ENCODE assay signal across 11 cellular contexts in the genomic region with DNA sequence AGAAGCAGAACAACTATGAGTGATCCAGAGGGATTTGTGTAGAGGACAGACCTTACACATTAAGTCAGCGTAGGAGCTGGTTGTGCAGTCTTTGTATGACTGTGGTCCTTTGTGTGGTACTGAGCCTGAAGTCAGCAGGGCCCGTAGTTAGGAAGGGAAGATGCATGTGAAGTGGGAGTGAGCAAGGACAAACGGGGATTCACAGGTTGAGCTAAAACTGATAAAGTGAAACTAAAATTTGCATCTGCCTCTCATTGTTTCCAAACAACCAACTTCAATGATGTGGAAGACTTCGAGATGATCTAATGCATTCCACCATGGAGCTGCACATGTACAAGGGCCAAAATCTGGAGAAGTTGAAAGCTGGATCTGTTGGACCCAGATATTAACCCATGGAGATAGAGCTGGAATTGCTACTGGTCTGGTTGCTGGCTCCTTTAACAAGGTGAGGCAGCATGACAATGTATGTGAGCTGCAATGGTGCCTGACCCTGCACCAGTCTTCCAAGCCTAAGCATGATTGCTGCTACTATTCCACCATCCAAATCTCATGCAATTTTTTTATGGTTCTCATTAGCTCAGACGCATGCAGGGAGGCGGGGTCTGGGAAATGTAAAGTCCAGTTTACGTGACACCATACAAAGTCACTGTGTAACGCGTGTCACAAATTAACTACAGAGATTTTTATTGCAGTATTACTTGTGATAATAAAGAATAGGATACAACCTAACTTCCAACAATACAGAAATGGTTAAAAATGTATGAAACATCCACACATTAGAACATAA. TPM values are rescaled to one million over a fixed set of nuclear protein-coding genes. Genes with fewer than 3 reads are reported as not detected.
DNase-seq lines count a peak whose midpoint lies in the region; ATAC-seq and TF ChIP-seq lines count a peak whose summit lies in the region.
"Had no signal": no experiment of that assay in that cellular context is flagged by ENCODE, and none has a peak within 500 bp of the region (broad histone marks: within the 10 kb centered on the region; RNA-seq: fewer than 3 reads in every experiment).

No MANE protein-coding gene starts in this region.

- peaks cover 0 to 6% (median 5%) of the 10 kb centered on the region in 9 donors for H3K4me1 ChIP-seq in heart right ventricle

- no peaks in the 10 kb centered on the region for H3K27me3 ChIP-seq in heart right ventricle

- no peak overlapping the region for H3K27ac ChIP-seq in heart right ventricle

- no peaks in the 10 kb centered on the region for H3K9me3 ChIP-seq in heart right ventricle

- 86 to 95% methylated on average over 9 of the region's 9 CpGs for WGBS in heart right ventricle, 2 donors

- H3K4me3 Mint-ChIP-seq in stimulated activated naive CD8-positive, alpha-beta T cell treated with anti-CD3 and anti-CD28 coated beads, Interleukin-15, amount 100 ng/mL, for 72 hours = no peak overlapping the region
- H3K4me3 Mint-ChIP-seq: activated naive CD4-positive, alpha-beta T cell treated with anti-CD3 and anti-CD28 coated beads, Interleukin-2, amount 50 U/mL, for 24 hours; natural killer cell had no signal

- intact Hi-C loops in heart right ventricle (cut with DNase I) = no loop called here
- intact Hi-C loops in posterior vena cava (cut with DNase I) = no loop called here

- TF ChIP-seq CTCF in heart right ventricle (IDR thresholded peaks at IDR 0.05) = no peak

- H3K9me3 Mint-ChIP-seq in stimulated activated naive CD8-positive, alpha-beta T cell treated with anti-CD3 and anti-CD28 coated beads, Interleukin-15, amount 100 ng/mL, for 72 hours = peaks cover 0 to 3% of the 10 kb centered on the region in 2 donors
- H3K9me3 Mint-ChIP-seq: activated naive CD4-positive, alpha-beta T cell treated with anti-CD3 and anti-CD28 coated beads, Interleukin-2, amount 50 U/mL, for 24 hours; natural killer cell had no signal

- H3K4me3 ChIP-seq in heart right ventricle = no peak overlapping the region

- peaks cover 12% of the 10 kb centered on the region for H3K4me1 Mint-ChIP-seq in stimulated activated naive CD8-positive, alpha-beta T cell treated with anti-CD3 and anti-CD28 coated beads, Interleukin-15, amount 100 ng/mL, for 72 hours

- DNase-seq in stimulated activated naive CD8-positive, alpha-beta T cell treated with anti-CD3 and anti-CD28 coated beads, Interleukin-15, Interleukin-2, amounts not matched to agents 100 U/mL and 50 U/mL, for 24 hours = no peak
- DNase-seq in stimulated activated naive CD8-positive, alpha-beta T cell treated with anti-CD3 and anti-CD28 coated beads, Interleukin-15, amount 100 ng/mL, for 72 hours = no peak
- DNase-seq in heart right ventricle (no peak), NCI-H187 (lab: John Stamatoyannopoulos, UW) (no peak), erythroblast (lab: John Stamatoyannopoulos, UW) (no peak), posterior vena cava (ENCODE audit: low spot score) (no peak)
- DNase-seq: natural killer cell, NCI-H1092 had no signal

- H3K27me3 Mint-ChIP-seq in stimulated activated naive CD8-positive, alpha-beta T cell treated with anti-CD3 and anti-CD28 coated beads, Interleukin-15, amount 100 ng/mL, for 72 hours = no peaks in the 10 kb centered on the region

- no peak overlapping the region for H3K27ac Mint-ChIP-seq in stimulated activated naive CD8-positive, alpha-beta T cell treated with anti-CD3 and anti-CD28 coated beads, Interleukin-15, amount 100 ng/mL, for 72 hours
- H3K27ac Mint-ChIP-seq: activated naive CD4-positive, alpha-beta T cell treated with anti-CD3 and anti-CD28 coated beads, Interleukin-2, amount 50 U/mL, for 24 hours; natural killer cell had no signal

- H3K36me3 ChIP-seq in heart right ventricle = no peaks in the 10 kb centered on the region

- peak; percentile 77 for ATAC-seq in stimulated activated naive CD8-positive, alpha-beta T cell treated with anti-CD3 and anti-CD28 coated beads, Interleukin-15, Interleukin-2, amounts not matched to agents 100 U/mL and 50 U/mL, for 24 hours
- ATAC-seq in stimulated activated naive CD8-positive, alpha-beta T cell treated with anti-CD3 and anti-CD28 coated beads, Interleukin-15, amount 100 ng/mL, for 72 hours = no peak
- peak; percentile 65 for ATAC-seq in GM21576 (IDR thresholded peaks at IDR 0.05; ENCODE audit: unreplicated experiment)
- ATAC-seq in HG03432 (IDR thresholded peaks at IDR 0.05; ENCODE audit: unreplicated experiment) = peak; percentile 76
- no peak for ATAC-seq in heart right ventricle
- ATAC-seq: natural killer cell had no signal

- TF ChIP-seq POLR2A in erythroblast (IDR thresholded peaks at IDR 0.05; ENCODE audit: low read length) = no peak

RNA-seq across cellular contexts. Expression of gene CYBRD1, which starts 12.1 kb away (rescaled TPM):
- 10 to 100 TPM; 26.1 to 67.5 (median 44.5) TPM for total RNA-seq in heart right ventricle
- polyA plus RNA-seq in heart right ventricle = 10 to 100 TPM; 26.3 to 56.3 TPM
- total RNA-seq in posterior vena cava = 100 to 1,000 TPM; 212 to 296 TPM

Comparison
In these comparisons a context has a peak if more than half of its experiments do, and no peak if none do; other contexts are left out.
1. ATAC-seq: peak in stimulated activated naive CD8-positive, alpha-beta T cell treated with anti-CD3 and anti-CD28 coated beads, Interleukin-15, Interleukin-2, amounts not matched to agents 100 U/mL and 50 U/mL, for 24 hours (single experiment), GM21576 (single experiment) and HG03432 (single experiment); none in stimulated activated naive CD8-positive, alpha-beta T cell treated with anti-CD3 and anti-CD28 coated beads, Interleukin-15, amount 100 ng/mL, for 72 hours (single experiment) and heart right ventricle (0 of 8).